In the genomic region with DNA sequence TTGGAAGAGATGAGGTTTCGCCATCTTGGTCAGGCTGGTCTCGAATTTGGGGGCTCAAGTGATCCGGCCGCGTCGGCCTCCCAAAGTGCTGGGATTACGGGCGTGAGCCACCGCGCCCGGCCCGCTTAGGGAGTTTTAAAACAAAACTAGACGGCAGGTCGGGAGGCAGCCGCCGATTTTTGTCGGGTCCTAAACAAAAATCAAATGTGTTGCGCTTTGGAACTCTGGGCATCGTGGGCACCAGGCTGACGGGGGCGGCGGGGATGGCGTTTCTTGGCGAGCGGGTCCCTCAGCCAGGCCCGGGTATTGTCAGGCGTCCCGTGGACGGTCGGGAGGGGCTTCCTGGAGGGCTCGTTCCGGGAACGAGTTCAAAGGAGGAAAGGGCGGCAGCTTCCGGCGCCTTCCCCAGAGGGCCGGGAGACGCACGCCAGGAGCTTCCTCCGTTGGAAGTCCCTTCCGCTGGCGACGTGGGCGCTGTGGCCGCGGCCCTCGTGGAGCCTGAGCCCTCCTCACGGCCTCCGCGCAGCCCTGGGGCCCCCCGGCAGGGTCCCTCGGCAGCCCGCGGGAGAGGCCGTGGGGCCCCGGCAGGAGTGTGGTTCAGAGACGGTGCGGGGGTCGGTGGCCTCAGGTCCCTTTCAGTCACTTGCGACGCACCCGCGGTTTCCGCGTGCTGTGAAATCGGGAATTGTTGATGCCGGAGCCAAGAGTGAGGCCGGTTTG, we compare ENCODE assay signal across 8 cellular contexts. TPM values are rescaled to one million over a fixed set of nuclear protein-coding genes. Genes with fewer than 3 reads are reported as not detected.
DNase-seq lines count a peak whose midpoint lies in the region; ATAC-seq, FAIRE-seq and TF ChIP-seq lines count a peak whose summit lies in the region.

No MANE protein-coding gene starts in this region.

- peak overlapping the region; percentile 83 to 96 for H3K27ac ChIP-seq in A549
- H3K27ac ChIP-seq in iPS-20b (ENCODE audit: low read length), result no peak overlapping the region

- H3K36me3 ChIP-seq in iPS-20b (ENCODE audit: insufficient read depth, low read depth, low read length), result peaks cover 17% of the 10 kb centered on the region

- TF ChIP-seq EP300 in A549 (IDR thresholded peaks at IDR 0.05), result no peak

- TF ChIP-seq POLR2A in A549 (IDR thresholded peaks at IDR 0.05; ENCODE audit: low read length) (peak; percentile 80), GM18505 (IDR thresholded peaks at IDR 0.05; ENCODE audit: borderline replicate concordance, extremely low read depth, insufficient read depth, insufficient read length) (peak; percentile 33)

- 24% methylated on average over 22 of the region's 68 CpGs for WGBS in A549 (ENCODE audit: missing lambda C conversion rate)

- peak overlapping the region; percentile 85 for H3K4me2 ChIP-seq in A549

- no peak for TF ChIP-seq RAD21 in A549 (conservative IDR thresholded peaks at IDR 0.05 in 1 of 2, IDR thresholded peaks at IDR 0.05 in 1 of 2)

- DNase-seq in A549 (ENCODE audit: low read depth in 1 of 2, low spot score in 1 of 2) (peak; percentile 41 to 57), RPMI7951 (ENCODE audit: low read depth) (peak; percentile 76), amniotic epithelial cell (ENCODE audit: low read depth) (peak; percentile 57), putamen (ENCODE audit: low spot score) (no peak)
- DNase-seq in stimulated activated CD4-positive, alpha-beta T cell treated with anti-CD3 and anti-CD28 coated beads, Interleukin-12 subunit alpha, Interleukin-12 subunit beta, amount 100 ng/mL, for 4 hours, result peak; percentile 47

- ATAC-seq in A549 (peak; percentile 67 to 80), GM18505 (IDR thresholded peaks at IDR 0.05; ENCODE audit: unreplicated experiment) (peak; percentile 38), HG03039 (IDR thresholded peaks at IDR 0.05; ENCODE audit: unreplicated experiment) (peak; percentile 38)

- H3K9me3 ChIP-seq in A549 (no peaks in the 10 kb centered on the region), iPS-20b (ENCODE audit: insufficient read depth, low read depth, low read length) (no peaks in the 10 kb centered on the region)

- H3K27me3 ChIP-seq in iPS-20b (ENCODE audit: insufficient read depth, low read length), result peaks cover 32% of the 10 kb centered on the region

- peak overlapping the region; percentile 83 for H3K4me3 ChIP-seq in A549
- H3K4me3 ChIP-seq in iPS-20b (ENCODE audit: low read length), result peak overlapping the region; percentile 76

- peak overlapping the region; percentile 73; the same call in 1 of the 2 replicates for H3K9ac ChIP-seq in iPS-20b (ENCODE audit: low read depth, low read length)

- FAIRE-seq in A549 (lab: Jason Lieb, UNC), result no peak

- no peak for TF ChIP-seq CTCF in A549 (IDR thresholded peaks at IDR 0.05)

- POLR2A ChIA-PET in A549 (lab: Yijun Ruan, JAX), result interaction anchor here (0.6 to 1.0 kb wide), 5 partner anchors 15 to 341 kb away, joined by 3 to 4 read pairs (median 4); no protein-coding TSS in a partner anchor

- CTCF ChIA-PET in A549 (lab: Yijun Ruan, JAX), result interaction anchor here (0.7 kb wide), 1 partner anchor 12 kb away, joined by 3 read pairs; no protein-coding TSS in a partner anchor

- H3K4me1 ChIP-seq in A549 (0 out of 3 replicates have a peak, but pooled peaks cover 8% of the 10 kb centered on the region), iPS-20b (ENCODE audit: insufficient read depth, low read length) (no peaks in the 10 kb centered on the region)

TF ChIP-seq in A549, 52 proteins besides CTCF, POLR2A, EP300 and RAD21:
- TF ChIP-seq SMC3 (IDR thresholded peaks at IDR 0.05) (no peak), CHD4 (IDR thresholded peaks at IDR 0.05; ENCODE audit: borderline replicate concordance) (no peak), ZC3H11A (IDR thresholded peaks at IDR 0.05) (no peak), E2F6 (IDR thresholded peaks at IDR 0.05; ENCODE audit: borderline replicate concordance, low read depth) (0 out of 2 replicates have a peak, but pooled peaks have one; percentile 13), EHMT2 (IDR thresholded peaks at IDR 0.05; ENCODE audit: low read depth) (no peak), JUN (IDR thresholded peaks at IDR 0.05) (peak in 1 of 2 experiments; percentile 55; a peak in 1 of 5 replicates), ATOH8 (CRISPR knock-in tag; IDR thresholded peaks at IDR 0.05; ENCODE audit: low read depth) (no peak), ELK1 (IDR thresholded peaks at IDR 0.05; ENCODE audit: low read depth, low read length) (no peak)

RNA-seq across cellular contexts. Expression of gene EMILIN2, which starts 59.2 kb away (rescaled TPM):
- polyA plus RNA-seq in A549 (2011; rRNA removed) (4.2 and 5.4 TPM in 2 replicates), A549 (2017; fragmentation: RNase III; extraction: RNeasy Plus Mini Kit Qiagen cat#74134 plus additional on column Dnase treatment) (6.1 to 7.8 TPM (median 6.7 TPM) in 3 replicates)
- polyA plus RNA-seq in A549 (2012; cell fraction: cytosol; rRNA removed), result 5.5 and 8.1 TPM in 2 replicates
- 10.1 and 10.2 TPM in 2 replicates for polyA plus RNA-seq in A549 (2012; cell fraction: nucleus; rRNA removed)
- 4.3 and 4.7 TPM in 2 replicates for polyA minus RNA-seq in A549 (2011; rRNA and poly(A)+ RNA removed)
- total RNA-seq in RPMI7951 (2014; rRNA removed; shearing (Covaris generic)), result 5.4 and 8.1 TPM in 2 replicates
